ENCODE assay signal across 22 cellular contexts in genomic region chr22:20219667-20220628, GRCh38. TPM values are rescaled to one million over a fixed set of nuclear protein-coding genes. Genes with fewer than 3 reads are reported as not detected.
DNase-seq lines count a peak whose midpoint lies in the region; ATAC-seq and TF ChIP-seq lines count a peak whose summit lies in the region.
"Had no signal": no experiment of that assay in that cellular context is flagged by ENCODE, and none has a peak within 500 bp of the region (broad histone marks: within the 10 kb centered on the region; RNA-seq: fewer than 3 reads in every experiment).

No MANE protein-coding gene starts in this region.

- POLR2A ChIA-PET in activated CD8-positive, alpha-beta T cell treated with anti-CD3 and anti-CD28 coated beads for 36 hours (lab: Charles Lee): no interaction called here
- POLR2A ChIA-PET in activated CD8-positive, alpha-beta T cell treated with anti-CD3 and anti-CD28 coated beads, Interleukin-2, amount 10 ng/mL, durations not matched to agents 7 days and 5 days (lab: Charles Lee): no interaction called here

- no peak overlapping the region for H3K23ac ChIP-seq in mesendoderm (ENCODE audit: low read length)

- no peaks in the 10 kb centered on the region for H3K27me3 ChIP-seq in mesendoderm (ENCODE audit: insufficient read depth, low read length, poor library complexity)
- H3K27me3 ChIP-seq: heart left ventricle had no signal

- H2AK5ac ChIP-seq in mesendoderm (ENCODE audit: low read length): no peak overlapping the region

- DNase-seq in activated CD8-positive, alpha-beta T cell treated with anti-CD3 and anti-CD28 coated beads for 36 hours: no peak
- no peak for DNase-seq in activated CD8-positive, alpha-beta T cell treated with anti-CD3 and anti-CD28 coated beads, Interleukin-2, amount 10 ng/mL, durations not matched to agents 7 days and 5 days
- peak; percentile 38 for DNase-seq in HT-29 (ENCODE audit: low spot score)
- peak; percentile 31 for DNase-seq in OCI-M1 (lab: John Stamatoyannopoulos, UW)
- DNase-seq in mesendoderm: peak; percentile 45
- DNase-seq in DMS114 treated with DMSO at 0.1 percent for 48 hours (lab: John Stamatoyannopoulos, UW; ENCODE audit: unreplicated experiment): no peak
- DNase-seq: activated CD4-positive, CD25-positive, alpha-beta regulatory T cell; activated gamma-delta T cell; CD4-positive, CD25-positive, alpha-beta regulatory T cell; heart left ventricle; HFFc6; NCI-H1105 treated with DMSO at 0.1 percent for 48 hours; NCI-H2081 treated with DMSO at 0.1 percent for 48 hours; NCI-H524 treated with DMSO at 0.1 percent for 48 hours; stomach; SW 1271; T1000 had no signal

- H2BK120ac ChIP-seq in mesendoderm (ENCODE audit: low read depth, low read length): no peak overlapping the region

- no peak overlapping the region for H3K4ac ChIP-seq in mesendoderm (ENCODE audit: low read depth, low read length)

- no peak for TF ChIP-seq CTCF in activated CD8-positive, alpha-beta T cell treated with anti-CD3 and anti-CD28 coated beads for 36 hours (IDR thresholded peaks at IDR 0.05)

- WGBS in mesendoderm (ENCODE audit: extremely low coverage, insufficient coverage, low lambda C conversion rate): no CpG with 5 or more reads among the region's 10 CpGs

- no peak overlapping the region for H2BK15ac ChIP-seq in mesendoderm (replicated peaks; ENCODE audit: low read depth)

- intact Hi-C loops in activated CD8-positive, alpha-beta T cell treated with anti-CD3 and anti-CD28 coated beads for 36 hours (cut with micrococcal nuclease): no loop called here

- H2BK5ac ChIP-seq in mesendoderm (ENCODE audit: low read length): no peak overlapping the region

- peaks cover 4% of the 10 kb centered on the region for H3K27me3 Mint-ChIP-seq in activated CD8-positive, alpha-beta T cell treated with anti-CD3 and anti-CD28 coated beads for 36 hours
- no peaks in the 10 kb centered on the region for H3K27me3 Mint-ChIP-seq in activated CD8-positive, alpha-beta T cell treated with anti-CD3 and anti-CD28 coated beads, Interleukin-2, amount 10 ng/mL, durations not matched to agents 7 days and 5 days (ENCODE audit: low read depth)
- H3K27me3 Mint-ChIP-seq: CD4-positive, CD25-positive, alpha-beta regulatory T cell had no signal

- no peak overlapping the region for H4K8ac ChIP-seq in mesendoderm (ENCODE audit: low read depth, low read length)

- H3K36me3 Mint-ChIP-seq in activated CD8-positive, alpha-beta T cell treated with anti-CD3 and anti-CD28 coated beads for 36 hours (ENCODE audit: low read depth): no peaks in the 10 kb centered on the region
- H3K36me3 Mint-ChIP-seq in activated CD8-positive, alpha-beta T cell treated with anti-CD3 and anti-CD28 coated beads, Interleukin-2, amount 10 ng/mL, durations not matched to agents 7 days and 5 days (ENCODE audit: low read depth): no peaks in the 10 kb centered on the region
- H3K36me3 Mint-ChIP-seq: CD4-positive, CD25-positive, alpha-beta regulatory T cell had no signal

- peaks cover 2% of the 10 kb centered on the region for H3K9me3 Mint-ChIP-seq in activated CD8-positive, alpha-beta T cell treated with anti-CD3 and anti-CD28 coated beads for 36 hours
- no peaks in the 10 kb centered on the region for H3K9me3 Mint-ChIP-seq in activated CD8-positive, alpha-beta T cell treated with anti-CD3 and anti-CD28 coated beads, Interleukin-2, amount 10 ng/mL, durations not matched to agents 7 days and 5 days (ENCODE audit: insufficient read depth)
- H3K9me3 Mint-ChIP-seq: CD4-positive, CD25-positive, alpha-beta regulatory T cell had no signal

- no peak overlapping the region for H3K4me2 ChIP-seq in mesendoderm (ENCODE audit: low read length)

- no peak overlapping the region for H4K5ac ChIP-seq in mesendoderm (ENCODE audit: low read length)

- H3K4me3 Mint-ChIP-seq in activated CD8-positive, alpha-beta T cell treated with anti-CD3 and anti-CD28 coated beads for 36 hours: no peak overlapping the region
- no peak overlapping the region for H3K4me3 Mint-ChIP-seq in activated CD8-positive, alpha-beta T cell treated with anti-CD3 and anti-CD28 coated beads, Interleukin-2, amount 10 ng/mL, durations not matched to agents 7 days and 5 days
- H3K4me3 Mint-ChIP-seq: CD4-positive, CD25-positive, alpha-beta regulatory T cell; HFFc6 had no signal

- peak; percentile 34 for ATAC-seq in activated CD8-positive, alpha-beta T cell treated with anti-CD3 and anti-CD28 coated beads for 36 hours
- no peak for ATAC-seq in activated CD8-positive, alpha-beta T cell treated with anti-CD3 and anti-CD28 coated beads, Interleukin-2, amount 10 ng/mL, durations not matched to agents 7 days and 5 days
- ATAC-seq in HG03378 (IDR thresholded peaks at IDR 0.05; ENCODE audit: unreplicated experiment) (no peak), HG02970 (IDR thresholded peaks at IDR 0.05; ENCODE audit: low FRiP score, unreplicated experiment) (no peak)
- ATAC-seq: heart left ventricle had no signal

- H3K18ac ChIP-seq in mesendoderm (ENCODE audit: low read length): no peak overlapping the region

- H3K36me3 ChIP-seq in mesendoderm (ENCODE audit: control insufficient read depth, insufficient read depth, low read length): no peaks in the 10 kb centered on the region
- H3K36me3 ChIP-seq: heart left ventricle, prostate gland, stomach, tibial nerve had no signal

- CTCF ChIA-PET in activated CD8-positive, alpha-beta T cell treated with anti-CD3 and anti-CD28 coated beads for 36 hours (lab: Charles Lee): no interaction called here
- CTCF ChIA-PET in activated CD8-positive, alpha-beta T cell treated with anti-CD3 and anti-CD28 coated beads, Interleukin-2, amount 10 ng/mL, durations not matched to agents 7 days and 5 days (lab: Charles Lee): no interaction called here

- H3K27ac Mint-ChIP-seq in activated CD8-positive, alpha-beta T cell treated with anti-CD3 and anti-CD28 coated beads for 36 hours: no peak overlapping the region
- no peak overlapping the region for H3K27ac Mint-ChIP-seq in activated CD8-positive, alpha-beta T cell treated with anti-CD3 and anti-CD28 coated beads, Interleukin-2, amount 10 ng/mL, durations not matched to agents 7 days and 5 days
- H3K27ac Mint-ChIP-seq: CD4-positive, CD25-positive, alpha-beta regulatory T cell; HFFc6 had no signal

- H3K27ac ChIP-seq in mesendoderm (ENCODE audit: low read depth, low read length): no peak overlapping the region
- H3K27ac ChIP-seq: epithelial cell of prostate, heart left ventricle, prostate gland, stomach, tibial nerve had no signal

- no peaks in the 10 kb centered on the region for H3K4me1 ChIP-seq in mesendoderm (ENCODE audit: control insufficient read depth, low read depth, low read length)
- H3K4me1 ChIP-seq: prostate gland, tibial nerve had no signal

- no peak overlapping the region for H3K56ac ChIP-seq in mesendoderm (ENCODE audit: low read length)

- no peaks in the 10 kb centered on the region for H3K4me1 Mint-ChIP-seq in activated CD8-positive, alpha-beta T cell treated with anti-CD3 and anti-CD28 coated beads for 36 hours (ENCODE audit: low read depth)
- no peaks in the 10 kb centered on the region for H3K4me1 Mint-ChIP-seq in activated CD8-positive, alpha-beta T cell treated with anti-CD3 and anti-CD28 coated beads, Interleukin-2, amount 10 ng/mL, durations not matched to agents 7 days and 5 days (ENCODE audit: low read depth)
- H3K4me1 Mint-ChIP-seq: CD4-positive, CD25-positive, alpha-beta regulatory T cell had no signal

- no peak overlapping the region for H3K4me3 ChIP-seq in mesendoderm (ENCODE audit: low read length)
- H3K4me3 ChIP-seq: heart left ventricle, prostate gland, stomach, tibial nerve had no signal

- no peaks in the 10 kb centered on the region for H3K79me2 ChIP-seq in mesendoderm (ENCODE audit: control insufficient read depth, insufficient read depth, low read length)

- H3K79me1 ChIP-seq in mesendoderm (ENCODE audit: low read length): no peaks in the 10 kb centered on the region

- no peak overlapping the region for H3K9ac ChIP-seq in mesendoderm (ENCODE audit: low read length)

RNA-seq across cellular contexts. Expression of gene RTN4R, which starts 48.2 kb away (rescaled TPM):
- 1 to 10 TPM; 2.8 to 3.7 TPM for total RNA-seq in activated CD8-positive, alpha-beta T cell treated with anti-CD3 and anti-CD28 coated beads for 36 hours
- 1 to 10 TPM; 3.7 to 3.8 TPM for total RNA-seq in activated CD8-positive, alpha-beta T cell treated with anti-CD3 and anti-CD28 coated beads, Interleukin-2, amount 10 ng/mL, durations not matched to agents 7 days and 5 days
- 41.7 and 45.7 TPM in 2 replicates for total RNA-seq in HT-29 (2014; rRNA removed; shearing (Covaris generic))
- polyA plus RNA-seq in mesendoderm (2013, experiment 1 of 2): 17.3 TPM
- 17.0 TPM for polyA plus RNA-seq in mesendoderm (2013, experiment 2 of 2)

Comparison
In these comparisons a context has a peak if more than half of its experiments do, and no peak if none do; other contexts are left out.
1. DNase-seq: peak in HT-29 (single experiment), OCI-M1 (single experiment) and mesendoderm (single experiment); none in activated CD8-positive, alpha-beta T cell treated with anti-CD3 and anti-CD28 coated beads for 36 hours (single experiment), activated CD8-positive, alpha-beta T cell treated with anti-CD3 and anti-CD28 coated beads, Interleukin-2, amount 10 ng/mL, durations not matched to agents 7 days and 5 days (single experiment) and DMS114 treated with DMSO at 0.1 percent for 48 hours (single experiment).